Comparison of ENCODE assay signal across 11 cellular contexts in genomic region chr1:8462298-8462946, GRCh38.
DNase-seq lines count a peak whose midpoint lies in the region; ATAC-seq, FAIRE-seq and TF ChIP-seq lines count a peak whose summit lies in the region.
"Had no signal": no experiment of that assay in that cellular context is flagged by ENCODE, and none has a peak within 500 bp of the region (broad histone marks: within the 10 kb centered on the region; RNA-seq: fewer than 3 reads in every experiment).

No MANE protein-coding gene starts in this region.

- no peak overlapping the region for H3K18ac ChIP-seq in H1 (ENCODE audit: extremely low read depth, low read length)

- no peak for ATAC-seq in activated naive CD8-positive, alpha-beta T cell treated with anti-CD3 and anti-CD28 coated beads, Interleukin-2, amount 50 U/mL, for 24 hours
- ATAC-seq in upper lobe of right lung (peak; percentile 40), GM19452 (IDR thresholded peaks at IDR 0.05; ENCODE audit: unreplicated experiment) (no peak)

- no peak overlapping the region for H2BK5ac ChIP-seq in H1 (ENCODE audit: low read depth, low read length)

- H4K20me1 ChIP-seq in H1 (replicated peaks in 1 of 2; ENCODE audit: control insufficient read depth in 1 of 2, insufficient read depth in 2 of 2, low read length in 2 of 2): peaks cover 0 to 2% of the 10 kb centered on the region in 2 experiments

- peak overlapping the region; percentile 32 for H3K4me3 Mint-ChIP-seq in activated naive CD8-positive, alpha-beta T cell
- H3K4me3 Mint-ChIP-seq in activated naive CD8-positive, alpha-beta T cell treated with anti-CD3 and anti-CD28 coated beads, Interleukin-2, amount 50 U/mL, for 24 hours: no peak overlapping the region
- H3K4me3 Mint-ChIP-seq in nephron progenitor cell: no peak overlapping the region
- H3K4me3 Mint-ChIP-seq: activated naive CD4-positive, alpha-beta T cell treated with anti-CD3 and anti-CD28 coated beads for 36 hours had no signal

- H3K9me3 ChIP-seq in H1 (ENCODE audit: insufficient read depth in 2 of 2, low read depth in 1 of 2, low read length in 1 of 2) (no peaks in the 10 kb centered on the region), upper lobe of right lung (no peaks in the 10 kb centered on the region)

- H2BK120ac ChIP-seq in H1 (replicated peaks; ENCODE audit: low read depth, low read length): no peak overlapping the region

- H3K27me3 ChIP-seq in H1 (replicated peaks in 1 of 4; ENCODE audit: control insufficient read depth in 3 of 4, extremely low read depth in 1 of 4, insufficient read depth in 3 of 4, low read length in 3 of 4) (no peaks in the 10 kb centered on the region), upper lobe of right lung (no peaks in the 10 kb centered on the region)

- H3K27ac Mint-ChIP-seq in activated naive CD8-positive, alpha-beta T cell: peak overlapping the region; percentile 76
- H3K27ac Mint-ChIP-seq in activated naive CD8-positive, alpha-beta T cell treated with anti-CD3 and anti-CD28 coated beads, Interleukin-2, amount 50 U/mL, for 24 hours: no peak overlapping the region
- peak overlapping the region; percentile 98 for H3K27ac Mint-ChIP-seq in nephron progenitor cell

- no peak overlapping the region for H3K27ac ChIP-seq in H1 (ENCODE audit: low read depth, low read length)
- H3K27ac ChIP-seq in upper lobe of right lung: peak overlapping the region; percentile 81

- peaks cover 0 to 25% of the 10 kb centered on the region in 2 experiments; a peak in 2 of 4 replicates for H3K79me2 ChIP-seq in H1 (ENCODE audit: control insufficient read depth in 1 of 2, insufficient read depth in 2 of 2, low read length in 2 of 2)

- H2AK5ac ChIP-seq in H1 (ENCODE audit: low read depth, low read length): no peak overlapping the region

- no peaks in the 10 kb centered on the region for H3K27me3 Mint-ChIP-seq in activated naive CD8-positive, alpha-beta T cell
- H3K27me3 Mint-ChIP-seq in activated naive CD8-positive, alpha-beta T cell treated with anti-CD3 and anti-CD28 coated beads, Interleukin-2, amount 50 U/mL, for 24 hours: no peaks in the 10 kb centered on the region
- no peaks in the 10 kb centered on the region for H3K27me3 Mint-ChIP-seq in nephron progenitor cell (ENCODE audit: low read depth, poor library complexity)

- CTCF ChIA-PET in H1 (lab: Charles Lee; ENCODE audit: partially characterized antibody): interaction anchor here (1.2 to 1.8 kb wide), 5 partner anchors 8 to 27 kb away, joined by 3 to 6 read pairs (median 3); no protein-coding TSS in a partner anchor

- H3K4ac ChIP-seq in H1 (replicated peaks; ENCODE audit: insufficient read length, low read depth, low read length): no peak overlapping the region

- H3K9ac ChIP-seq in H1 (replicated peaks in 1 of 4; ENCODE audit: extremely low read depth in 1 of 4, low read depth in 3 of 4, low read length in 3 of 4): no peak overlapping the region

- TF ChIP-seq EP300 in H1 (IDR thresholded peaks at IDR 0.05; ENCODE audit: borderline replicate concordance in 1 of 2, low read depth in 2 of 2, low read length in 2 of 2): no peak

- H3K79me1 ChIP-seq in H1 (ENCODE audit: low read depth, low read length): no peaks in the 10 kb centered on the region

- no peak overlapping the region for H3K14ac ChIP-seq in H1 (ENCODE audit: insufficient read length)

- no peak for DNase-seq in activated naive CD8-positive, alpha-beta T cell treated with anti-CD3 and anti-CD28 coated beads, Interleukin-2, amount 50 U/mL, for 24 hours
- DNase-seq in H1 (ENCODE audit: low read depth in 1 of 2, low spot score in 2 of 2) (no peak), nephron progenitor cell (no peak), upper lobe of right lung (peak; percentile 65), posterior vena cava (ENCODE audit: low spot score) (no peak), NCI-H2107 (lab: John Stamatoyannopoulos, UW) (no peak)
- DNase-seq: AML-193; stimulated activated CD4-positive, alpha-beta T cell treated with anti-CD3 and anti-CD28 coated beads, Interleukin-2, amount 100 ng/mL, for 24 hours had no signal

- no peak for FAIRE-seq in H1 (lab: Jason Lieb, UNC)

- H3K56ac ChIP-seq in H1 (replicated peaks; ENCODE audit: insufficient read length, low read depth, low read length): no peak overlapping the region

- intact Hi-C loops in upper lobe of right lung (cut with DNase I) (no loop called here), posterior vena cava (cut with DNase I) (no loop called here)

- peak overlapping the region; percentile 22; the same call in 1 of the 2 replicates for H2BK12ac ChIP-seq in H1 (ENCODE audit: low read depth, low read length)

- TF ChIP-seq CTCF in H1 (IDR thresholded peaks at IDR 0.05; ENCODE audit: control extremely low read depth in 1 of 3, insufficient read depth in 1 of 3, low read depth in 1 of 3, low read length in 3 of 3): no peak
- no peak for TF ChIP-seq CTCF in nephron progenitor cell (IDR thresholded peaks at IDR 0.05)
- TF ChIP-seq CTCF in upper lobe of right lung (IDR thresholded peaks at IDR 0.05): no peak

- H3K36me3 Mint-ChIP-seq in activated naive CD8-positive, alpha-beta T cell: peaks cover 5% of the 10 kb centered on the region
- H3K36me3 Mint-ChIP-seq in activated naive CD8-positive, alpha-beta T cell treated with anti-CD3 and anti-CD28 coated beads, Interleukin-2, amount 50 U/mL, for 24 hours (ENCODE audit: low read depth): peaks cover 15% of the 10 kb centered on the region
- H3K36me3 Mint-ChIP-seq in nephron progenitor cell (ENCODE audit: low read depth): peaks cover 29% of the 10 kb centered on the region

- H2BK15ac ChIP-seq in H1 (ENCODE audit: low read length): no peak overlapping the region; the same call in 1 of the 2 replicates

- H3K4me1 ChIP-seq in H1 (replicated peaks in 1 of 4; ENCODE audit: control insufficient read depth in 3 of 4, insufficient read depth in 4 of 4, low read length in 3 of 4) (peaks cover 18 to 41% (median 30%) of the 10 kb centered on the region in 4 experiments), upper lobe of right lung (peaks cover 82% of the 10 kb centered on the region)

- H3K23ac ChIP-seq in H1 (ENCODE audit: insufficient read length): no peak overlapping the region

- no peak overlapping the region for H2BK20ac ChIP-seq in H1 (ENCODE audit: low read length)

- H4K91ac ChIP-seq in H1 (replicated peaks; ENCODE audit: insufficient read length, low read length): no peak overlapping the region

- TF ChIP-seq RAD21 in H1 (IDR thresholded peaks at IDR 0.05 in 1 of 2, conservative IDR thresholded peaks at IDR 0.05 in 1 of 2; ENCODE audit: low read depth in 2 of 2, low read length in 2 of 2): no peak

- WGBS in H1 (ENCODE audit: extremely low coverage in 1 of 2, insufficient coverage in 1 of 2, insufficient read length in 1 of 2, insufficient replicate concordance in 2 of 2, low coverage in 1 of 2, low lambda C conversion rate in 2 of 2, missing lambda C conversion rate in 1 of 2), 2 experiments: 89% methylated on average over 15 of the region's 15 CpGs; no CpG with 5 or more reads in 1 of the 2 experiments

- H3K36me3 ChIP-seq in H1 (ENCODE audit: control insufficient read depth in 2 of 4, insufficient read depth in 4 of 4, low read length in 3 of 4) (no peaks in the 10 kb centered on the region; a peak in 1 of 8 replicates), upper lobe of right lung (no peaks in the 10 kb centered on the region)

- H2AFZ ChIP-seq in H1 (ENCODE audit: low read length): no peak overlapping the region

- no peaks in the 10 kb centered on the region for H3K23me2 ChIP-seq in H1 (ENCODE audit: low read depth, low read length)

- TF ChIP-seq POLR2A in H1 (IDR thresholded peaks at IDR 0.05; ENCODE audit: control extremely low read depth in 1 of 2, low read depth in 2 of 2, low read length in 2 of 2): no peak

- no peaks in the 10 kb centered on the region for H3K9me3 Mint-ChIP-seq in activated naive CD8-positive, alpha-beta T cell (ENCODE audit: low read depth)
- no peaks in the 10 kb centered on the region for H3K9me3 Mint-ChIP-seq in activated naive CD8-positive, alpha-beta T cell treated with anti-CD3 and anti-CD28 coated beads, Interleukin-2, amount 50 U/mL, for 24 hours
- no peaks in the 10 kb centered on the region for H3K9me3 Mint-ChIP-seq in nephron progenitor cell
- H3K9me3 Mint-ChIP-seq: activated naive CD4-positive, alpha-beta T cell treated with anti-CD3 and anti-CD28 coated beads for 36 hours had no signal

- no peak overlapping the region for H4K5ac ChIP-seq in H1 (ENCODE audit: insufficient read length, low read depth, low read length)

- H3K4me3 ChIP-seq in H1 (ENCODE audit: extremely low read depth in 1 of 4, insufficient read depth in 2 of 4, low read depth in 3 of 4, low read length in 4 of 4): no peak overlapping the region
- no peak overlapping the region for H3K4me3 ChIP-seq in upper lobe of right lung

- no peak overlapping the region for H3K4me2 ChIP-seq in H1 (ENCODE audit: insufficient read depth in 1 of 2, low read depth in 2 of 2, low read length in 2 of 2)

- POLR2A ChIA-PET in H1 (lab: Charles Lee; ENCODE audit: partially characterized antibody): interaction anchor here (0.7 to 0.8 kb wide), 2 partner anchors 12 to 15 kb away, joined by 3 to 4 read pairs; no protein-coding TSS in a partner anchor

- no peak overlapping the region for H4K8ac ChIP-seq in H1 (ENCODE audit: extremely low read depth, insufficient read depth, low read length)

- H3K4me1 Mint-ChIP-seq in activated naive CD8-positive, alpha-beta T cell (ENCODE audit: low read depth): peaks cover 42% of the 10 kb centered on the region
- H3K4me1 Mint-ChIP-seq in activated naive CD8-positive, alpha-beta T cell treated with anti-CD3 and anti-CD28 coated beads, Interleukin-2, amount 50 U/mL, for 24 hours: peaks cover 53% of the 10 kb centered on the region
- H3K4me1 Mint-ChIP-seq in nephron progenitor cell: peaks cover 95% of the 10 kb centered on the region

TF ChIP-seq in H1, 55 proteins besides CTCF, POLR2A, EP300 and RAD21 (continues in another document):
- TF ChIP-seq KDM4A (IDR thresholded peaks at IDR 0.05; ENCODE audit: low read depth, low read length, severe bottlenecking): no peak
- no peak for TF ChIP-seq POU5F1 (IDR thresholded peaks at IDR 0.05; ENCODE audit: low read depth, low read length)
- TF ChIP-seq BCL11A (IDR thresholded peaks at IDR 0.05; ENCODE audit: low read depth in 2 of 2, low read length in 2 of 2): no peak
- TF ChIP-seq YY1 (IDR thresholded peaks at IDR 0.05; ENCODE audit: low read depth, low read length): no peak
- TF ChIP-seq SRF (IDR thresholded peaks at IDR 0.05; ENCODE audit: low read depth, low read length): no peak
- no peak for TF ChIP-seq SIN3A (conservative IDR thresholded peaks at IDR 0.05 in 1 of 2, IDR thresholded peaks at IDR 0.05 in 1 of 2; ENCODE audit: low read depth in 1 of 2, low read length in 2 of 2)
- TF ChIP-seq HDAC2 (IDR thresholded peaks at IDR 0.05; ENCODE audit: borderline replicate concordance in 1 of 2, low read depth in 2 of 2, low read length in 2 of 2): no peak
- TF ChIP-seq CBX8 (IDR thresholded peaks at IDR 0.05; ENCODE audit: borderline replicate concordance, low read depth, low read length): no peak
- no peak for TF ChIP-seq GTF2F1 (IDR thresholded peaks at IDR 0.05; ENCODE audit: borderline replicate concordance, low read depth, low read length)
- no peak for TF ChIP-seq CHD1 (IDR thresholded peaks at IDR 0.05; ENCODE audit: low read depth, low read length)
- TF ChIP-seq KDM5A (IDR thresholded peaks at IDR 0.05; ENCODE audit: low read length): no peak
- TF ChIP-seq TAF7 (optimal IDR thresholded peaks at IDR 0.05; ENCODE audit: borderline replicate concordance, low read depth, low read length): no peak
